In genomic region chr14:24110060-24110459, GRCh38 we compare ENCODE assay signal across 16 cellular contexts. TPM values are rescaled to one million over a fixed set of nuclear protein-coding genes. Genes with fewer than 3 reads are reported as not detected.
"Had no signal": no experiment of that assay in that cellular context is flagged by ENCODE, and none has a peak within 500 bp of the region (broad histone marks: within the 10 kb centered on the region; RNA-seq: fewer than 3 reads in every experiment).

No MANE protein-coding gene starts in this region.

- H3K27ac ChIP-seq: adrenal gland, hepatocyte, uterus had no signal

- H3K36me3 ChIP-seq: adrenal gland, stomach, thyroid gland, uterus had no signal

- H3K4me3 Mint-ChIP-seq: activated CD4-positive, alpha-beta T cell treated with anti-CD3 and anti-CD28 coated beads for 36 hours; central memory CD8-positive, alpha-beta T cell had no signal

- H3K27me3 ChIP-seq: adrenal gland, hepatocyte, stomach, thyroid gland, uterus had no signal

- H3K9me3 Mint-ChIP-seq: central memory CD8-positive, alpha-beta T cell had no signal

- DNase-seq: activated CD4-positive, alpha-beta T cell treated with anti-CD3 and anti-CD28 coated beads for 36 hours; activated naive CD4-positive, alpha-beta T cell treated with anti-CD3 and anti-CD28 coated beads, Interleukin-2, amount 50 U/mL, for 16 hours; activated T-cell treated with anti-CD3 and anti-CD28 coated beads for 4 hours; adrenal gland; effector memory CD4-positive, alpha-beta T cell; erythroblast; midbrain; retina; stimulated activated CD4-positive, alpha-beta T cell treated with anti-CD3 and anti-CD28 coated beads, Interleukin-4, amount 100 ng/mL, for 4 hours; stomach; T1000; thyroid gland; uterus had no signal

- H3K4me3 ChIP-seq: adrenal gland, hepatocyte, stomach, thyroid gland, uterus had no signal

- H3K27me3 Mint-ChIP-seq: activated CD4-positive, alpha-beta T cell treated with anti-CD3 and anti-CD28 coated beads for 36 hours; central memory CD8-positive, alpha-beta T cell had no signal

- H3K9me3 ChIP-seq: adrenal gland, stomach, thyroid gland, uterus had no signal

- H3K4me1 ChIP-seq: uterus had no signal

- ATAC-seq: activated CD4-positive, alpha-beta T cell treated with anti-CD3 and anti-CD28 coated beads for 36 hours had no signal

RNA-seq across cellular contexts. Expression of gene FITM1, which starts 20.4 kb away (rescaled TPM):
- total RNA-seq: kidney epithelial cell had no signal
